ENCODE assay signal across 19 cellular contexts in the genomic region with DNA sequence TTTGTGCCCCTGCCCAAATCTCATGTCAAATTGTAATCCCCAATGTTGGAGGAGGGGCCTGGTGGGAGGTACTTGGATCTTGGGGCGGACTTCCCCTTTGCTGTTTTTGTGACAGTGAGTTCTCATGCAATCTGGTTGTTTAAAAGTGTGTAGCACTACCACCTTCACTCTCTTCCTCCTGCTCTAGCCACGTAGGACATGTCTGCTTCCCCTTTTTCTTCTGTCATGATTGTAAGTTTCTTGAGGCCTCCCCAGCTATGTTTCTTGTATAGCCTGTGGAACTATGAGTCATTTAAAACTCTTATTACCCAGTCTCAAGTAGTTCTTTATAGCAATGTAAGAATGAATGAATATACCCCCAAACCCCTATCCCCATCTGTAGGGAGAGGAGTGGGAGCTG.
DNase-seq lines count a peak whose midpoint lies in the region; ATAC-seq and TF ChIP-seq lines count a peak whose summit lies in the region.
"Had no signal": no experiment of that assay in that cellular context is flagged by ENCODE, and none has a peak within 500 bp of the region (broad histone marks: within the 10 kb centered on the region; RNA-seq: fewer than 3 reads in every experiment).

No MANE protein-coding gene starts in this region.

- H3K4me3 ChIP-seq in OCI-LY3 (ENCODE audit: low read length) (no peak overlapping the region), parathyroid adenoma (ENCODE audit: low read depth, low read length) (no peak overlapping the region), mucosa of descending colon (no peak overlapping the region)
- H3K4me3 ChIP-seq: BLaER1 treated with 17β-estradiol and CSF1 and Interleukin-3, amounts not matched to agents 10 nM and 100 nM; MG63; SJCRH30 had no signal

- in situ Hi-C loops in KBM-7 (cut with MboI; ENCODE audit: low pct_unique_long_range_greater_than_20kb, low sequenced_read_pairs), result no loop called here

- TF ChIP-seq CTCF in OCI-LY3 (IDR thresholded peaks at IDR 0.05; ENCODE audit: low read depth, low read length), result no peak
- no peak for TF ChIP-seq CTCF in parathyroid adenoma (IDR thresholded peaks at IDR 0.05)
- TF ChIP-seq CTCF in type B pancreatic cell (conservative IDR thresholded peaks at IDR 0.05), result no peak
- TF ChIP-seq CTCF in mucosa of descending colon (IDR thresholded peaks at IDR 0.05), result no peak

- H3K27me3 ChIP-seq in OCI-LY3 (ENCODE audit: low read depth, low read length) (no peaks in the 10 kb centered on the region), parathyroid adenoma (ENCODE audit: control insufficient read depth, insufficient read depth, low read length) (no peaks in the 10 kb centered on the region)
- H3K27me3 ChIP-seq: BLaER1 treated with 17β-estradiol and CSF1 and Interleukin-3, amounts not matched to agents 10 nM and 100 nM; MG63; SJCRH30 had no signal

- H3K27ac Mint-ChIP-seq in type B pancreatic cell, result no peak overlapping the region
- H3K27ac Mint-ChIP-seq: CD8-positive, alpha-beta memory T cell; T-helper 17 cell had no signal

- H3K79me2 ChIP-seq in OCI-LY3 (ENCODE audit: low read length) (no peaks in the 10 kb centered on the region), parathyroid adenoma (no peaks in the 10 kb centered on the region)

- DNase-seq in KBM-7 (peak; percentile 70), type B pancreatic cell (ENCODE audit: extremely low spot score, unreplicated experiment) (no peak), mucosa of descending colon (no peak)
- DNase-seq in activated CD4-positive, alpha-beta T cell treated with anti-CD3 and anti-CD28 coated beads for 48 hours, result no peak
- DNase-seq: CD8-positive, alpha-beta memory T cell; IMR-90; Karpas-422; MG63; NCI-H1105 treated with DMSO at 0.1 percent for 48 hours; NCI-H1694; NCI-H2081 treated with DMSO at 0.1 percent for 48 hours; NCI-H446 treated with DMSO at 0.1 percent for 48 hours; SJCRH30; T-helper 17 cell had no signal

- ATAC-seq in GM18868 (IDR thresholded peaks at IDR 0.05; ENCODE audit: unreplicated experiment) (peak; percentile 79), mucosa of descending colon (no peak)
- ATAC-seq: Panc1, T-helper 17 cell had no signal

- H3K9me3 ChIP-seq in OCI-LY3 (ENCODE audit: insufficient read depth, low read length) (no peaks in the 10 kb centered on the region), parathyroid adenoma (ENCODE audit: control insufficient read depth, low read length) (no peaks in the 10 kb centered on the region), mucosa of descending colon (no peaks in the 10 kb centered on the region)
- H3K9me3 ChIP-seq: BLaER1 treated with 17β-estradiol and CSF1 and Interleukin-3, amounts not matched to agents 10 nM and 100 nM; MG63 had no signal

- H3K4me1 Mint-ChIP-seq in type B pancreatic cell (ENCODE audit: unreplicated experiment), result no peaks in the 10 kb centered on the region
- H3K4me1 Mint-ChIP-seq: CD8-positive, alpha-beta memory T cell; T-helper 17 cell had no signal

- intact Hi-C loops in mucosa of descending colon (cut with DNase I, micrococcal nuclease), result no loop called here

- H3K9ac ChIP-seq in OCI-LY3 (ENCODE audit: low read length) (no peak overlapping the region), parathyroid adenoma (no peak overlapping the region)
- H3K9ac ChIP-seq: BLaER1 treated with 17β-estradiol and CSF1 and Interleukin-3, amounts not matched to agents 10 nM and 100 nM had no signal

- H2AFZ ChIP-seq in OCI-LY3 (ENCODE audit: low read depth, low read length) (peak overlapping the region; percentile 54; the same call in 1 of the 2 replicates), parathyroid adenoma (peak overlapping the region; percentile 23)

- H3K36me3 ChIP-seq in OCI-LY3 (replicated peaks; ENCODE audit: low read depth, low read length) (no peaks in the 10 kb centered on the region), parathyroid adenoma (ENCODE audit: control insufficient read depth, insufficient read depth, low read length) (no peaks in the 10 kb centered on the region), mucosa of descending colon (ENCODE audit: low read depth) (no peaks in the 10 kb centered on the region)
- H3K36me3 ChIP-seq: BLaER1 treated with 17β-estradiol and CSF1 and Interleukin-3, amounts not matched to agents 10 nM and 100 nM; MG63; SJCRH30 had no signal

- H3K27ac ChIP-seq in OCI-LY3 (ENCODE audit: low read length), result peak overlapping the region; percentile 28; the same call in 1 of the 2 replicates
- no peak overlapping the region for H3K27ac ChIP-seq in parathyroid adenoma
- H3K27ac ChIP-seq: BLaER1 treated with 17β-estradiol and CSF1 and Interleukin-3, amounts not matched to agents 10 nM and 100 nM; SJCRH30 had no signal

- no peaks in the 10 kb centered on the region for H4K20me1 ChIP-seq in OCI-LY3 (ENCODE audit: insufficient read depth, low read length)
- H4K20me1 ChIP-seq: BLaER1 treated with 17β-estradiol and CSF1 and Interleukin-3, amounts not matched to agents 10 nM and 100 nM had no signal

- no peak overlapping the region for H3K4me3 Mint-ChIP-seq in type B pancreatic cell
- H3K4me3 Mint-ChIP-seq: CD8-positive, alpha-beta memory T cell; T-helper 17 cell had no signal

- H3K4me2 ChIP-seq in OCI-LY3 (ENCODE audit: low read length) (no peak overlapping the region), parathyroid adenoma (ENCODE audit: low read length) (no peak overlapping the region)

- H3K4me1 ChIP-seq in OCI-LY3 (ENCODE audit: low read length) (peaks cover 9% of the 10 kb centered on the region), parathyroid adenoma (no peaks in the 10 kb centered on the region), mucosa of descending colon (ENCODE audit: low read depth) (no peaks in the 10 kb centered on the region)

- no peaks in the 10 kb centered on the region for H3K9me3 Mint-ChIP-seq in type B pancreatic cell

- no peaks in the 10 kb centered on the region for H3K27me3 Mint-ChIP-seq in type B pancreatic cell
- H3K27me3 Mint-ChIP-seq: CD8-positive, alpha-beta memory T cell; T-helper 17 cell had no signal

- no peaks in the 10 kb centered on the region for H3K36me3 Mint-ChIP-seq in type B pancreatic cell
- H3K36me3 Mint-ChIP-seq: CD8-positive, alpha-beta memory T cell had no signal
